ENCODE assay signal across 1 cellular context in genomic region chr3:122047773-122048172, GRCh38. TPM values are rescaled to one million over a fixed set of nuclear protein-coding genes. Genes with fewer than 3 reads are reported as not detected.
"Had no signal": no experiment of that assay in that cellular context is flagged by ENCODE, and none has a peak within 500 bp of the region (broad histone marks: within the 10 kb centered on the region; RNA-seq: fewer than 3 reads in every experiment).

No MANE protein-coding gene starts in this region.

RNA-seq across cellular contexts. Expression of gene CD86, which starts 7.4 kb away (rescaled TPM):
- total RNA-seq: SK-MEL-5 had no signal

RNA-seq across cellular contexts. Expression of gene ILDR1, which starts 25.7 kb away (rescaled TPM):
- total RNA-seq: SK-MEL-5 had no signal
